ENCODE assay signal across 1 cellular context in genomic region chr20:38599410-38599882, GRCh38.
TF ChIP-seq lines count a peak whose summit lies in the region.

No MANE protein-coding gene starts in this region.

TF ChIP-seq in H1, 55 proteins besides CTCF, POLR2A, EP300 and RAD21:
- TF ChIP-seq ATF2 (IDR thresholded peaks at IDR 0.05; ENCODE audit: low read length) (no peak), SP4 (IDR thresholded peaks at IDR 0.05; ENCODE audit: low read length) (no peak), ASH2L (IDR thresholded peaks at IDR 0.05; ENCODE audit: low read length) (peak; percentile 58), JUN (IDR thresholded peaks at IDR 0.05; ENCODE audit: low read depth, low read length) (no peak), TEAD4 (IDR thresholded peaks at IDR 0.05; ENCODE audit: low read depth, low read length) (peak; percentile 36; the same call in 1 of the 2 replicates)
